ENCODE assay signal across 8 cellular contexts in the genomic region with DNA sequence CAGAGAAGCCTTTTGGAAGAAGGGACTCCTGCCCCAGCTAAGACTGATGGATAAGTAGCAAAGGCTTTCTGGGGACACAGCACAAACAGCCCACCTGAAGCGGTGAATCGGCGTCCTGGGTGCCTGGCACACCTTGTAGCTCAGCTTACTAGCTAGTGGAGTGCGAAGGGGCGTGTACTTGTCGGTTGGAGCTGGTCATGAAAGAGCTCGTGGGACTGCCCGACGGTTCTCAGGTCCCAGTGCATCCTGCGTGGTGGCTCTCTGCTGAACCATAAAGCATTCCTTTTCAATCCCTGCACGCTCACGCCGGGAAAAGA. TPM values are rescaled to one million over a fixed set of nuclear protein-coding genes. Genes with fewer than 3 reads are reported as not detected.
DNase-seq lines count a peak whose midpoint lies in the region; ATAC-seq and TF ChIP-seq lines count a peak whose summit lies in the region.

No MANE protein-coding gene starts in this region.

- H2AFZ ChIP-seq in SK-N-SH (ENCODE audit: low read depth): peak overlapping the region; percentile 97

- TF ChIP-seq RAD21 in SK-N-SH (IDR thresholded peaks at IDR 0.05; ENCODE audit: low read length): no peak

- H3K9me2 ChIP-seq in SK-N-SH: no peaks in the 10 kb centered on the region

- peaks cover 9 to 13% of the 10 kb centered on the region in 2 experiments; a peak in 2 of 4 replicates for H3K4me1 ChIP-seq in SK-N-SH (ENCODE audit: control insufficient read depth in 1 of 2, insufficient read depth in 2 of 2, low read depth in 1 of 2, low read length in 1 of 2)
- H3K4me1 ChIP-seq in sigmoid colon: peaks cover 0 to 42% (median 28%) of the 10 kb centered on the region in 4 donors

- H3K79me2 ChIP-seq in SK-N-SH (ENCODE audit: insufficient read depth): peaks cover 39% of the 10 kb centered on the region

- H3F3A ChIP-seq in SK-N-SH (replicated peaks; ENCODE audit: insufficient read depth): peaks cover 16% of the 10 kb centered on the region

- ATAC-seq in GM18867 (IDR thresholded peaks at IDR 0.05; ENCODE audit: unreplicated experiment) (peak; percentile 34), HG03064 (IDR thresholded peaks at IDR 0.05; ENCODE audit: low read depth, unreplicated experiment) (peak; percentile 18)

- DNase-seq in AG04450 (ENCODE audit: low read depth, low spot score) (no peak), SK-N-SH (no peak), fibroblast of villous mesenchyme (ENCODE audit: low read depth) (no peak), sigmoid colon (no peak), NCI-H1048 (lab: John Stamatoyannopoulos, UW) (no peak), GM13976 (ENCODE audit: low spot score) (no peak)

- WGBS in SK-N-SH (ENCODE audit: low lambda C conversion rate): 8% methylated on average over 10 of the region's 13 CpGs
- WGBS in sigmoid colon, 2 donors: 1% methylated on average over 13 of the region's 13 CpGs

- H3K27me3 ChIP-seq in AG04450 (ENCODE audit: control insufficient read depth, insufficient read depth, low read length) (peaks cover 4% of the 10 kb centered on the region), SK-N-SH (ENCODE audit: insufficient read depth) (no peaks in the 10 kb centered on the region), sigmoid colon (no peaks in the 10 kb centered on the region)

- H3K9ac ChIP-seq in SK-N-SH: peak overlapping the region; percentile 85

- in situ Hi-C loops in GM13976 (cut with MboI; ENCODE audit: low sequenced_read_pairs, unreplicated experiment): no loop called here

- peak overlapping the region; percentile 79 for H3K4me3 ChIP-seq in AG04450 (ENCODE audit: low read depth, low read length)
- H3K4me3 ChIP-seq in SK-N-SH (ENCODE audit: low read depth in 2 of 2, low read length in 1 of 2): peak overlapping the region; percentile 87 to 95
- peak overlapping the region; percentile 90 for H3K4me3 ChIP-seq in fibroblast of villous mesenchyme (ENCODE audit: low read depth, low read length)
- peak overlapping the region; percentile 89 to 98 (median 94) for H3K4me3 ChIP-seq in sigmoid colon

- CTCF ChIA-PET in AG04450 (lab: Charles Lee) (interaction anchor here (1.0 to 1.3 kb wide), 2 partner anchors 11 to 54 kb away, joined by 3 read pairs; no protein-coding TSS in a partner anchor), SK-N-SH (lab: Yijun Ruan, JAX) (interaction anchor here (1.0 to 4.6 kb wide), 6 partner anchors 11 to 503 kb away, joined by 3 to 44 read pairs (median 4); no protein-coding TSS in a partner anchor)

- H3K27ac ChIP-seq in AG04450 (ENCODE audit: low read depth, low read length): peak overlapping the region; percentile 34
- H3K27ac ChIP-seq in SK-N-SH (ENCODE audit: low read depth in 2 of 2, low read length in 1 of 2): peak overlapping the region; percentile 70 to 88
- H3K27ac ChIP-seq in sigmoid colon: peak overlapping the region; percentile 94 to 98 (median 96)

- TF ChIP-seq CTCF in AG04450 (IDR thresholded peaks at IDR 0.05; ENCODE audit: low read depth, low read length) (no peak), SK-N-SH (IDR thresholded peaks at IDR 0.05) (no peak), fibroblast of villous mesenchyme (IDR thresholded peaks at IDR 0.05; ENCODE audit: insufficient read depth, low read depth, low read length) (no peak), sigmoid colon (IDR thresholded peaks at IDR 0.05) (no peak), GM13976 (IDR thresholded peaks at IDR 0.05; ENCODE audit: borderline replicate concordance, control extremely low read depth, extremely low read depth, insufficient read depth, missing control alignments) (no peak)

- no peak for TF ChIP-seq POLR2A in sigmoid colon (IDR thresholded peaks at IDR 0.05)

- peaks cover 5% of the 10 kb centered on the region; the same call in 1 of the 2 replicates for H4K20me1 ChIP-seq in SK-N-SH (ENCODE audit: insufficient read depth)

- H3K4me2 ChIP-seq in SK-N-SH: peak overlapping the region; percentile 85

- intact Hi-C loops in sigmoid colon (cut with DNase I): loop anchor here (10.0 kb wide), 1 partner anchor 230 kb away; no protein-coding TSS in a partner anchor

- TF ChIP-seq EP300 in SK-N-SH (IDR thresholded peaks at IDR 0.05; ENCODE audit: borderline replicate concordance in 1 of 2, low read depth in 1 of 2, low read length in 1 of 2) (no peak), sigmoid colon (IDR thresholded peaks at IDR 0.05) (no peak)

- POLR2A ChIA-PET in AG04450 (lab: Yijun Ruan, JAX): no interaction called here
- POLR2A ChIA-PET in SK-N-SH (lab: Yijun Ruan, JAX): interaction anchor here (0.8 kb wide), 1 partner anchor 421 kb away, joined by 3 read pairs; no protein-coding TSS in a partner anchor

- H3K9me3 ChIP-seq in AG04450 (ENCODE audit: control insufficient read depth, insufficient read depth, low read length): no peaks in the 10 kb centered on the region; the same call in 1 of the 2 replicates
- no peaks in the 10 kb centered on the region for H3K9me3 ChIP-seq in SK-N-SH
- H3K9me3 ChIP-seq in sigmoid colon: no peaks in the 10 kb centered on the region

- no peaks in the 10 kb centered on the region for H3K36me3 ChIP-seq in SK-N-SH (replicated peaks in 1 of 2; ENCODE audit: control insufficient read depth in 1 of 2, insufficient read depth in 2 of 2, low read length in 1 of 2)
- no peaks in the 10 kb centered on the region for H3K36me3 ChIP-seq in sigmoid colon

TF ChIP-seq in SK-N-SH, 30 proteins besides CTCF, POLR2A, EP300 and RAD21 (continues in another document):
- TF ChIP-seq GATA2 (CRISPR knock-in tag; IDR thresholded peaks at IDR 0.05) (no peak), TAF1 (IDR thresholded peaks at IDR 0.05; ENCODE audit: borderline replicate concordance, low read depth, low read length) (no peak), YY1 (IDR thresholded peaks at IDR 0.05; ENCODE audit: low read depth) (no peak), RXRA (IDR thresholded peaks at IDR 0.05; ENCODE audit: borderline replicate concordance, low read depth) (no peak), TEAD4 (IDR thresholded peaks at IDR 0.05; ENCODE audit: borderline replicate concordance, insufficient read depth) (no peak)
- TF ChIP-seq, protein P1, sequence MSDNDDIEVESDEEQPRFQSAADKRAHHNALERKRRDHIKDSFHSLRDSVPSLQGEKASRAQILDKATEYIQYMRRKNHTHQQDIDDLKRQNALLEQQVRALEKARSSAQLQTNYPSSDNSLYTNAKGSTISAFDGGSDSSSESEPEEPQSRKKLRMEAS (IDR thresholded peaks at IDR 0.05; ENCODE audit: low read depth): no peak
- TF ChIP-seq, protein P2, sequence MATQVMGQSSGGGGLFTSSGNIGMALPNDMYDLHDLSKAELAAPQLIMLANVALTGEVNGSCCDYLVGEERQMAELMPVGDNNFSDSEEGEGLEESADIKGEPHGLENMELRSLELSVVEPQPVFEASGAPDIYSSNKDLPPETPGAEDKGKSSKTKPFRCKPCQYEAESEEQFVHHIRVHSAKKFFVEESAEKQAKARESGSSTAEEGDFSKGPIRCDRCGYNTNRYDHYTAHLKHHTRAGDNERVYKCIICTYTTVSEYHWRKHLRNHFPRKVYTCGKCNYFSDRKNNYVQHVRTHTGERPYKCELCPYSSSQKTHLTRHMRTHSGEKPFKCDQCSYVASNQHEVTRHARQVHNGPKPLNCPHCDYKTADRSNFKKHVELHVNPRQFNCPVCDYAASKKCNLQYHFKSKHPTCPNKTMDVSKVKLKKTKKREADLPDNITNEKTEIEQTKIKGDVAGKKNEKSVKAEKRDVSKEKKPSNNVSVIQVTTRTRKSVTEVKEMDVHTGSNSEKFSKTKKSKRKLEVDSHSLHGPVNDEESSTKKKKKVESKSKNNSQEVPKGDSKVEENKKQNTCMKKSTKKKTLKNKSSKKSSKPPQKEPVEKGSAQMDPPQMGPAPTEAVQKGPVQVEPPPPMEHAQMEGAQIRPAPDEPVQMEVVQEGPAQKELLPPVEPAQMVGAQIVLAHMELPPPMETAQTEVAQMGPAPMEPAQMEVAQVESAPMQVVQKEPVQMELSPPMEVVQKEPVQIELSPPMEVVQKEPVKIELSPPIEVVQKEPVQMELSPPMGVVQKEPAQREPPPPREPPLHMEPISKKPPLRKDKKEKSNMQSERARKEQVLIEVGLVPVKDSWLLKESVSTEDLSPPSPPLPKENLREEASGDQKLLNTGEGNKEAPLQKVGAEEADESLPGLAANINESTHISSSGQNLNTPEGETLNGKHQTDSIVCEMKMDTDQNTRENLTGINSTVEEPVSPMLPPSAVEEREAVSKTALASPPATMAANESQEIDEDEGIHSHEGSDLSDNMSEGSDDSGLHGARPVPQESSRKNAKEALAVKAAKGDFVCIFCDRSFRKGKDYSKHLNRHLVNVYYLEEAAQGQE (IDR thresholded peaks at IDR 0.05; ENCODE audit: low read depth, low read length): no peak
- TF ChIP-seq, protein P3, sequence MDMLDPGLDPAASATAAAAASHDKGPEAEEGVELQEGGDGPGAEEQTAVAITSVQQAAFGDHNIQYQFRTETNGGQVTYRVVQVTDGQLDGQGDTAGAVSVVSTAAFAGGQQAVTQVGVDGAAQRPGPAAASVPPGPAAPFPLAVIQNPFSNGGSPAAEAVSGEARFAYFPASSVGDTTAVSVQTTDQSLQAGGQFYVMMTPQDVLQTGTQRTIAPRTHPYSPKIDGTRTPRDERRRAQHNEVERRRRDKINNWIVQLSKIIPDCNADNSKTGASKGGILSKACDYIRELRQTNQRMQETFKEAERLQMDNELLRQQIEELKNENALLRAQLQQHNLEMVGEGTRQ (IDR thresholded peaks at IDR 0.05; ENCODE audit: borderline replicate concordance, low read depth, low read length): no peak

RNA-seq across cellular contexts. Expression of a gene that starts 0.7 kb away (rescaled TPM):
- polyA plus RNA-seq in AG04450 (2011; rRNA removed) (8.9 and 11.6 TPM in 2 replicates), SK-N-SH (2012; rRNA removed) (5.8 and 7.7 TPM in 2 replicates), sigmoid colon (10 to 100 TPM in 1 of 3 donors, 1 to 10 TPM in 2; 4.9 to 10.8 (median 6.6) TPM)
- polyA minus RNA-seq in AG04450 (2011; rRNA and poly(A)+ RNA removed): 10.0 and 14.8 TPM in 2 replicates
- 7.4 and 7.8 TPM in 2 replicates for polyA plus RNA-seq in SK-N-SH (2012; cell fraction: cytosol; rRNA removed)
- polyA plus RNA-seq in SK-N-SH (2012; cell fraction: nucleus; rRNA removed): 9.6 and 11.4 TPM in 2 replicates
- total RNA-seq in fibroblast of villous mesenchyme (22.9 and 37.1 TPM in 2 replicates), sigmoid colon (10 to 100 TPM; 29.3 to 43.2 (median 35.6) TPM)

RNA-seq across cellular contexts. Expression of a gene that starts 45.7 kb away (rescaled TPM):
- polyA plus RNA-seq in AG04450 (2011; rRNA removed): 0.43 and 0.56 TPM in 2 replicates
- 0.14 and 0.87 TPM in 2 replicates for polyA minus RNA-seq in AG04450 (2011; rRNA and poly(A)+ RNA removed)
- polyA plus RNA-seq in SK-N-SH (2012; rRNA removed): 1.1 and 1.4 TPM in 2 replicates
- polyA plus RNA-seq in SK-N-SH (2012; cell fraction: cytosol; rRNA removed): 0.88 and 1.3 TPM in 2 replicates
- 0.87 and 0.93 TPM in 2 replicates for polyA plus RNA-seq in SK-N-SH (2012; cell fraction: nucleus; rRNA removed)
- 0.32 and 0.43 TPM in 2 replicates for total RNA-seq in fibroblast of villous mesenchyme
- 10 to 100 TPM in 1 of 4 donors, 1 to 10 TPM in 1, under 1 TPM in 2; 0.55 to 20.3 (median 0.92) TPM for total RNA-seq in sigmoid colon
- polyA plus RNA-seq in sigmoid colon: 10 to 100 TPM in 1 of 3 donors, 1 to 10 TPM in 2; 1.2 to 16.5 (median 3.6) TPM

Comparison
In these comparisons a context has a peak if more than half of its experiments do, and no peak if none do; other contexts are left out.
1. H3K27ac ChIP-seq: peak in every context shown above with its lines; median percentile 96 in sigmoid colon; 79 in SK-N-SH; 34 in AG04450.